In genomic region chr12:109592905-109593272, GRCh38 we compare ENCODE assay signal across 13 cellular contexts.
"Had no signal": no experiment of that assay in that cellular context is flagged by ENCODE, and none has a peak within 500 bp of the region (broad histone marks: within the 10 kb centered on the region; RNA-seq: fewer than 3 reads in every experiment).

No MANE protein-coding gene starts in this region.

- ATAC-seq: activated CD8-positive, alpha-beta T cell treated with anti-CD3 and anti-CD28 coated beads for 36 hours; foreskin keratinocyte had no signal

- H3K4me2 ChIP-seq: neural progenitor cell, smooth muscle cell had no signal

- H3K27ac ChIP-seq: coronary artery, foreskin keratinocyte, neural progenitor cell, parathyroid adenoma, thyroid gland had no signal

- H3K9me3 ChIP-seq: thyroid gland had no signal

- DNase-seq: activated CD4-positive, alpha-beta T cell treated with anti-CD3 and anti-CD28 coated beads for 4 hours; activated CD8-positive, alpha-beta memory T cell treated with anti-CD3 and anti-CD28 coated beads, Interleukin-2, amount 50 U/mL, for 48 hours; activated CD8-positive, alpha-beta T cell treated with anti-CD3 and anti-CD28 coated beads for 36 hours; activated naive CD4-positive, alpha-beta T cell; effector CD4-positive, alpha-beta T cell; foreskin keratinocyte; kidney; retina; thyroid gland had no signal

- H3K27me3 ChIP-seq: foreskin keratinocyte, neural progenitor cell, thyroid gland had no signal

- H3K9ac ChIP-seq: neural progenitor cell, parathyroid adenoma had no signal

- H3K4me1 ChIP-seq: foreskin keratinocyte had no signal

- H3K36me3 ChIP-seq: neural progenitor cell had no signal

- H3K4me3 ChIP-seq: coronary artery, neural progenitor cell, smooth muscle cell, thyroid gland had no signal
